8 cellular contexts compared by ENCODE assay signal in the genomic region with DNA sequence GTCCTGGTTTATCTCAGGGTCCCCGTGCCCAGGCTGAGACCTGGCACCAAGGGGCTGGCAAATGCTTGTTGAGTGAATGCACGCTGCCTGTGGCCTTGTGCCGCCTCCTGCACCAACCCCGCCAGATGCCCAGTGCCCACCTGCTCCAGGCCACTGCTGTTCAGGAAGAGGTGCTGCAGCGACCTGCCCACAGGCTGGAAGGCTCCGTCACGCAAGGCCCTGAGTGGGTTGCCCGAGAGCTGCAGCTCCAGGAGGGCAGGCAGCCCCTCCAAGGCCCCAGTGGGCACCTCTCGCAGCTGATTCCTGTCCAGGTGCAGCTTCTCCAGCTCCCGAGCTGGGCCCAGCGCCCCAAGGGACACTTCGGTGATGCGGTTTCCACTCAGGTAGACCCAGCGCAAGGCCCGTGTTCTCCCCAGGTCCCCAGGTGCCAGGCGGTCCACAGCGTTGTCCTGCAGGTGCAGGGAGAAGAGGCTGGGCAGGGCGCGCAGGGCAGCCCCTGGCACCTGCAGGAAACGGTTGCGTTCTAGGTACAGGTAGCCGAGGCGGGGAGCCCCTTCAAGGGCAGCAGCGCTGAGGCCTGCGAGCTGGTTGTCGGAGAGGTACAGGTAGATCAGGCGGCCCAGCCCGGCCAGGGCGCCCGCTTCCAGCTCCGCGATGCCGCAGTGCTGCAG. TPM values are rescaled to one million over a fixed set of nuclear protein-coding genes. Genes with fewer than 3 reads are reported as not detected.
DNase-seq lines count a peak whose midpoint lies in the region; ATAC-seq and TF ChIP-seq lines count a peak whose summit lies in the region.

No MANE protein-coding gene starts in this region.

- H3K27me3 ChIP-seq in Peyer's patch (no peaks in the 10 kb centered on the region), esophagus muscularis mucosa (no peaks in the 10 kb centered on the region), psoas muscle (ENCODE audit: insufficient read depth in 3 of 3, low read length in 2 of 3) (no peaks in the 10 kb centered on the region)

- H3K4me3 ChIP-seq in Peyer's patch (peak overlapping the region; percentile 32 to 70 (median 58)), esophagus muscularis mucosa (peak overlapping the region; percentile 54 to 64 (median 58)), psoas muscle (peak overlapping the region; percentile 61)

- peak overlapping the region in 2 of 4 donors; percentile 3 to 53 for H3K27ac ChIP-seq in Peyer's patch
- peak overlapping the region in 3 of 4 donors; percentile 33 to 64 (median 62) for H3K27ac ChIP-seq in esophagus muscularis mucosa (replicated peaks in 1 of 4)
- H3K27ac ChIP-seq in psoas muscle, result no peak overlapping the region

- H3K36me3 ChIP-seq in ES-I3 (ENCODE audit: insufficient read depth, low read length), result no peaks in the 10 kb centered on the region
- H3K36me3 ChIP-seq in Peyer's patch, result no peaks in the 10 kb centered on the region
- no peaks in the 10 kb centered on the region for H3K36me3 ChIP-seq in esophagus muscularis mucosa
- no peaks in the 10 kb centered on the region for H3K36me3 ChIP-seq in psoas muscle (ENCODE audit: insufficient read depth in 1 of 2, low read depth in 1 of 2)

- DNase-seq in Peyer's patch, result peak in 1 of 3 donors; percentile 59
- DNase-seq in esophagus muscularis mucosa (ENCODE audit: extremely low spot score), result no peak
- no peak for DNase-seq in psoas muscle
- no peak for DNase-seq in NCI-H1105 (lab: John Stamatoyannopoulos, UW)
- no peak for DNase-seq in mucosa of gallbladder (ENCODE audit: low spot score)
- no peak for DNase-seq in NCI-H2227 treated with DMSO at 0.1 percent for 48 hours (lab: John Stamatoyannopoulos, UW)
- no peak for DNase-seq in RPMI8226

- intact Hi-C loops in esophagus muscularis mucosa (cut with DNase I) (no loop called here), psoas muscle (cut with DNase I) (no loop called here)

- TF ChIP-seq POLR2A in Peyer's patch (IDR thresholded peaks at IDR 0.05), result no peak
- TF ChIP-seq POLR2A in esophagus muscularis mucosa (IDR thresholded peaks at IDR 0.05; ENCODE audit: low read depth), result no peak

- no peak for TF ChIP-seq CTCF in Peyer's patch (IDR thresholded peaks at IDR 0.05)
- TF ChIP-seq CTCF in esophagus muscularis mucosa (IDR thresholded peaks at IDR 0.05), result no peak
- no peak for TF ChIP-seq CTCF in psoas muscle (IDR thresholded peaks at IDR 0.05)

- no peak for TF ChIP-seq EP300 in esophagus muscularis mucosa (IDR thresholded peaks at IDR 0.05)

- H3K9me3 ChIP-seq in ES-I3 (ENCODE audit: control insufficient read depth, insufficient read depth, low read length) (no peaks in the 10 kb centered on the region), Peyer's patch (no peaks in the 10 kb centered on the region), esophagus muscularis mucosa (no peaks in the 10 kb centered on the region), psoas muscle (no peaks in the 10 kb centered on the region)

- no peak for ATAC-seq in psoas muscle

- WGBS in esophagus muscularis mucosa, result 58% methylated on average over 25 of the region's 33 CpGs
- 66 to 74% (median 68%) methylated on average over 31 to 33 of the region's 33 CpGs for WGBS in psoas muscle, 3 donors

- H3K9ac ChIP-seq in ES-I3 (ENCODE audit: low read depth, low read length), result peak overlapping the region; percentile 30

- H3K4me1 ChIP-seq in ES-I3 (ENCODE audit: insufficient read depth, low read length), result peaks cover 3% of the 10 kb centered on the region; the same call in 1 of the 2 replicates
- H3K4me1 ChIP-seq in Peyer's patch, result peaks cover 0 to 14% (median 8%) of the 10 kb centered on the region in 4 donors
- H3K4me1 ChIP-seq in esophagus muscularis mucosa, result peaks cover 25 to 31% (median 27%) of the 10 kb centered on the region in 4 donors
- H3K4me1 ChIP-seq in psoas muscle, result peaks cover 5% of the 10 kb centered on the region

RNA-seq across cellular contexts. Expression of a gene that starts 3.6 kb away (rescaled TPM):
- 1 to 10 TPM in 2 of 4 donors, under 1 TPM in 1, not detected in 1; 0.80 to 5.3 (median 2.3) TPM for total RNA-seq in Peyer's patch
- total RNA-seq in esophagus muscularis mucosa, result 10 to 100 TPM in 2 of 4 donors, 1 to 10 TPM in 2; 7.5 to 13.2 (median 10.3) TPM
- total RNA-seq in psoas muscle, result 1 to 10 TPM in 2 of 4 donors, under 1 TPM in 2; 0.32 to 2.0 (median 1.2) TPM
- polyA plus RNA-seq in psoas muscle, result 1 to 10 TPM in 1 of 3 donors, under 1 TPM in 2; 0.42 to 1.9 (median 0.62) TPM
- total RNA-seq in mucosa of gallbladder, result 5.4 TPM

RNA-seq across cellular contexts. Expression of a gene that starts 32.1 kb away (rescaled TPM):
- total RNA-seq in Peyer's patch, result 10 to 100 TPM; 15.0 to 41.3 (median 20.1) TPM
- 10 to 100 TPM; 17.4 to 29.9 (median 22.4) TPM for total RNA-seq in esophagus muscularis mucosa
- total RNA-seq in psoas muscle, result 10 to 100 TPM in 3 of 4 donors, 1 to 10 TPM in 1; 8.7 to 15.8 (median 11.9) TPM
- polyA plus RNA-seq in psoas muscle, result 10 to 100 TPM in 1 of 3 donors, 1 to 10 TPM in 2; 7.2 to 12.3 (median 9.0) TPM
- total RNA-seq in mucosa of gallbladder, result 28.3 TPM

RNA-seq across cellular contexts. Expression of a gene that starts 48.8 kb away (rescaled TPM):
- total RNA-seq in Peyer's patch, result 10 to 100 TPM; 29.8 to 79.2 (median 35.8) TPM
- total RNA-seq in esophagus muscularis mucosa, result 10 to 100 TPM; 39.9 to 87.9 (median 65.5) TPM
- 10 to 100 TPM; 31.9 to 48.8 (median 40.8) TPM for total RNA-seq in psoas muscle
- 10 to 100 TPM; 26.2 to 51.8 (median 51.3) TPM for polyA plus RNA-seq in psoas muscle
- total RNA-seq in mucosa of gallbladder, result 85.6 TPM
